21 cellular contexts compared by ENCODE assay signal in genomic region chr3:108239082-108239481, GRCh38. TPM values are rescaled to one million over a fixed set of nuclear protein-coding genes. Genes with fewer than 3 reads are reported as not detected.
DNase-seq lines count a peak whose midpoint lies in the region; ATAC-seq, FAIRE-seq and TF ChIP-seq lines count a peak whose summit lies in the region.
"Had no signal": no experiment of that assay in that cellular context is flagged by ENCODE, and none has a peak within 500 bp of the region (broad histone marks: within the 10 kb centered on the region; RNA-seq: fewer than 3 reads in every experiment).

No MANE protein-coding gene starts in this region.

- no peak overlapping the region for H2AFZ ChIP-seq in DND-41 (ENCODE audit: low read depth, low read length)

- no peaks in the 10 kb centered on the region for H3K79me2 ChIP-seq in DND-41 (ENCODE audit: insufficient read depth, low read length)

- H3K4me1 ChIP-seq in DND-41 (ENCODE audit: insufficient read depth, low read length) = no peaks in the 10 kb centered on the region

- no peak for TF ChIP-seq CTCF in DND-41 (IDR thresholded peaks at IDR 0.05; ENCODE audit: borderline replicate concordance, extremely low read depth, low read length, poor library complexity, severe bottlenecking)

- H3K36me3 ChIP-seq in DND-41 (ENCODE audit: insufficient read depth, low read length) = no peaks in the 10 kb centered on the region
- H3K36me3 ChIP-seq: BE2C had no signal

- no peak for FAIRE-seq in GM12891 (lab: Jason Lieb, UNC)
- FAIRE-seq: A204.1, GM12878, H1, HTR-8/SVneo, K562 had no signal

- TF ChIP-seq POLR2A in erythroblast (IDR thresholded peaks at IDR 0.05; ENCODE audit: low read length) (no peak), GM12891 (IDR thresholded peaks at IDR 0.05; ENCODE audit: low read depth, low read length) (no peak)

- no peak overlapping the region for H3K27ac ChIP-seq in DND-41 (ENCODE audit: low read length)

- H3K9ac ChIP-seq in DND-41 (ENCODE audit: low read depth, low read length) = no peak overlapping the region

- no peak overlapping the region for H3K4me2 ChIP-seq in DND-41 (ENCODE audit: insufficient read depth, low read length)

- no peaks in the 10 kb centered on the region for H3K9me3 ChIP-seq in DND-41 (ENCODE audit: insufficient read depth, low read length, severe bottlenecking)
- H3K9me3 ChIP-seq: BE2C had no signal

- DNase-seq in CMK (ENCODE audit: low read depth) (peak; percentile 29), DND-41 (no peak), NCI-H82 treated with DMSO at 0.1 percent for 48 hours (lab: John Stamatoyannopoulos, UW; ENCODE audit: unreplicated experiment) (peak; percentile 66), erythroblast (lab: John Stamatoyannopoulos, UW) (peak; percentile 6 to 58), GM12891 (ENCODE audit: insufficient read length, low spot score) (no peak), DMS 273 (lab: John Stamatoyannopoulos, UW; ENCODE audit: unreplicated experiment) (no peak)
- no peak for DNase-seq in stimulated activated CD4-positive, alpha-beta T cell treated with anti-CD3 and anti-CD28 coated beads, Interleukin-4, amount 100 ng/mL, for 4 hours
- DNase-seq: ACHN; BE2C; C1 segment of cervical spinal cord; CD4-positive, CD25-positive, alpha-beta regulatory T cell; CD8-positive, alpha-beta memory T cell; DMS79 treated with DMSO at 0.1 percent for 48 hours; EL; H9; IMR-90 had no signal

- H3K4me3 ChIP-seq in DND-41 (ENCODE audit: low read depth in 1 of 2, low read length in 2 of 2) = no peak overlapping the region
- H3K4me3 ChIP-seq: GM12878, K562 had no signal

- ATAC-seq in DND-41 (ENCODE audit: insufficient read depth, low read depth) = 0 out of 3 replicates have a peak, but pooled peaks have one; percentile 29
- ATAC-seq: GM12878, K562 had no signal

- no peaks in the 10 kb centered on the region for H3K27me3 ChIP-seq in DND-41 (ENCODE audit: insufficient read depth, low read length, poor library complexity)
- H3K27me3 ChIP-seq: BE2C had no signal

- no peaks in the 10 kb centered on the region for H4K20me1 ChIP-seq in DND-41 (ENCODE audit: insufficient read depth, low read length)

TF ChIP-seq in GM12891, 5 proteins besides CTCF, POLR2A, EP300 and RAD21:
- TF ChIP-seq TAF1 (IDR thresholded peaks at IDR 0.05; ENCODE audit: low read depth, low read length) = no peak
- no peak for TF ChIP-seq POLR2AphosphoS5 (IDR thresholded peaks at IDR 0.05; ENCODE audit: low read depth, low read length)
- TF ChIP-seq POU2F2 (IDR thresholded peaks at IDR 0.05; ENCODE audit: low read depth, low read length) = no peak
- TF ChIP-seq PAX5 (IDR thresholded peaks at IDR 0.05; ENCODE audit: insufficient read depth, low read length, severe bottlenecking) = no peak
- no peak for TF ChIP-seq SPI1 (IDR thresholded peaks at IDR 0.05; ENCODE audit: low read depth, low read length)

RNA-seq across cellular contexts. Expression of gene IFT57, which starts 16.9 kb away (rescaled TPM):
- 11.5 TPM for polyA plus RNA-seq in GM12891 (2012; ENCODE audit: low read depth, missing spikeins)

RNA-seq across cellular contexts. Expression of gene HHLA2, which starts 57.3 kb away (rescaled TPM):
- 0.13 TPM for polyA plus RNA-seq in GM12891 (2012; ENCODE audit: low read depth, missing spikeins)
- polyA plus RNA-seq: CD4-positive, CD25-positive, alpha-beta regulatory T cell; H1; IMR-90 had no signal

Comparison
In these comparisons a context has a peak if more than half of its experiments do, and no peak if none do; other contexts are left out.
1. DNase-seq: peak in CMK (single experiment), NCI-H82 treated with DMSO at 0.1 percent for 48 hours (single experiment) and erythroblast (2 of 2); none in DND-41 (single experiment), GM12891 (single experiment), DMS 273 (single experiment) and stimulated activated CD4-positive, alpha-beta T cell treated with anti-CD3 and anti-CD28 coated beads, Interleukin-4, amount 100 ng/mL, for 4 hours (0 of 2).